1 cellular context compared by ENCODE assay signal in the genomic region with DNA sequence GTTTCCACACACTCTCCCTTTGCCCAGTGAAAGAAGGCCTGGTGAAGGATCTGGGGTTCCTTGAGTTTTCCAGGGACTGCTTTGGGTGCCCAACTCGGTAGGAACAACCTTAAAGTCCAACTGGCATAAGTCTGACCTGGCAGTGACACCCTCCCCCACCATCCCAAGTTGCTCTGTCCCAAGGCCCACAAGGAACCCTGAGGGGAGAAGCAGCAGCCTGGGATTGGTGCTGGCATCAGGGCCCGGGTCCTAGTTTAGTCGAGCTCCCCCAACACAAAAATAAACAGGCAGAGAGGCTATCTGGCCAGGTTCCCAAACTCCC.
TF ChIP-seq lines count a peak whose summit lies in the region.

No MANE protein-coding gene starts in this region.

TF ChIP-seq in endothelial cell of umbilical vein, 7 proteins besides CTCF, POLR2A, EP300 and RAD21:
- TF ChIP-seq MAX (IDR thresholded peaks at IDR 0.05; ENCODE audit: insufficient read depth, insufficient read length) (no peak), GATA2 (IDR thresholded peaks at IDR 0.05; ENCODE audit: insufficient read depth, insufficient read length, low read depth, low read length) (no peak), EZH2 (IDR thresholded peaks at IDR 0.05; ENCODE audit: borderline replicate concordance, low read depth, low read length, severe bottlenecking) (no peak), FOS (IDR thresholded peaks at IDR 0.05; ENCODE audit: borderline replicate concordance, insufficient read depth, low read length) (no peak), MYC (IDR thresholded peaks at IDR 0.05; ENCODE audit: low read depth, low read length) (no peak), JUN (IDR thresholded peaks at IDR 0.05; ENCODE audit: borderline replicate concordance, insufficient read depth, insufficient read length, low read depth) (no peak), POLR2AphosphoS5 (IDR thresholded peaks at IDR 0.05; ENCODE audit: insufficient read depth, low read depth, low read length) (no peak)
